Comparison of ENCODE assay signal across 8 cellular contexts in genomic region chr12:10235761-10236631, GRCh38. TPM values are rescaled to one million over a fixed set of nuclear protein-coding genes. Genes with fewer than 3 reads are reported as not detected.
A peak's percentile ranks its signal among the peaks of the same experiment; 100 is the strongest.
DNase-seq lines count a peak whose midpoint lies in the region; ATAC-seq and TF ChIP-seq lines count a peak whose summit lies in the region.

No MANE protein-coding gene starts in this region.

- no peaks in the 10 kb centered on the region for H3K4me1 ChIP-seq in liver (ENCODE audit: control insufficient read depth in 4 of 4, insufficient read depth in 4 of 4, low read length in 3 of 4)
- H3K4me1 ChIP-seq in stomach = no peaks in the 10 kb centered on the region

- H3K27me3 ChIP-seq in liver (ENCODE audit: control insufficient read depth in 4 of 4, insufficient read depth in 4 of 4, low read length in 3 of 4) (no peaks in the 10 kb centered on the region), stomach (no peaks in the 10 kb centered on the region)

- no peaks in the 10 kb centered on the region for H3K4me1 Mint-ChIP-seq in chondrocyte (ENCODE audit: low read depth)

- H3K36me3 ChIP-seq in liver (ENCODE audit: control insufficient read depth in 4 of 4, insufficient read depth in 3 of 4, low read depth in 1 of 4, low read length in 3 of 4) (no peaks in the 10 kb centered on the region), stomach (no peaks in the 10 kb centered on the region)

- TF ChIP-seq CTCF in chondrocyte (IDR thresholded peaks at IDR 0.05) (peak; percentile 97), liver (IDR thresholded peaks at IDR 0.05; ENCODE audit: low read depth, low read length, missing input control) (peak; percentile 85), stomach (IDR thresholded peaks at IDR 0.05) (peak in 5 of 7 experiments; percentile 57 to 91 (median 80))

- no peak overlapping the region for H3K27ac Mint-ChIP-seq in chondrocyte (ENCODE audit: unreplicated experiment)

- no peaks in the 10 kb centered on the region for H3K36me3 Mint-ChIP-seq in chondrocyte (ENCODE audit: low read depth)

- intact Hi-C loops in stomach (cut with DNase I; ENCODE audit: low total_unique reads) = loop anchor here (5.0 kb wide), 1 partner anchor 326 kb away; no protein-coding TSS in a partner anchor

- no peak overlapping the region for H3K9ac ChIP-seq in liver (ENCODE audit: low read depth in 1 of 2, low read length in 2 of 2)

- ATAC-seq in GM21367 (IDR thresholded peaks at IDR 0.05; ENCODE audit: unreplicated experiment) = no peak

- in situ Hi-C loops in G401 (cut with HindIII; ENCODE audit: low sequenced_read_pairs) = no loop called here

- H3K27ac ChIP-seq in liver (ENCODE audit: low read depth in 1 of 2, low read length in 2 of 2) (no peak overlapping the region), stomach (no peak overlapping the region)

- H3K9me3 ChIP-seq in liver (ENCODE audit: control insufficient read depth in 4 of 4, low read length in 3 of 4) = peaks cover 0 to 4% (median 1%) of the 10 kb centered on the region in 4 donors
- peaks cover 0 to 10% (median 6%) of the 10 kb centered on the region in 4 donors for H3K9me3 ChIP-seq in stomach

- TF ChIP-seq RAD21 in liver (IDR thresholded peaks at IDR 0.05) = peak; percentile 86 to 92

- H3K4me3 ChIP-seq in Jurkat, Clone E6-1 (ENCODE audit: low read length) = no peak overlapping the region
- H3K4me3 ChIP-seq in liver (ENCODE audit: low read depth in 1 of 3, low read length in 3 of 3) (no peak overlapping the region), stomach (no peak overlapping the region)

- no peaks in the 10 kb centered on the region for H3K27me3 Mint-ChIP-seq in chondrocyte (ENCODE audit: low read depth)

- TF ChIP-seq EP300 in stomach (IDR thresholded peaks at IDR 0.05) = no peak

- no peak for TF ChIP-seq POLR2A in stomach (IDR thresholded peaks at IDR 0.05)

- no peak overlapping the region for H3K4me3 Mint-ChIP-seq in chondrocyte (ENCODE audit: unreplicated experiment)

- DNase-seq in G401 (ENCODE audit: low spot score) = peak; percentile 57
- DNase-seq in Jurkat, Clone E6-1 (ENCODE audit: low read depth, low spot score) = peak; percentile 45
- peak; percentile 24 for DNase-seq in T-helper 9 cell
- no peak for DNase-seq in chondrocyte (ENCODE audit: low spot score)
- peak; percentile 31 for DNase-seq in stomach
- no peak for DNase-seq in cortex of kidney (lab: John Stamatoyannopoulos, UW)

- peaks cover 9% of the 10 kb centered on the region for H3K9me3 Mint-ChIP-seq in chondrocyte (ENCODE audit: low read depth)

- WGBS in liver = 41% methylated on average over 4 of the region's 4 CpGs
- WGBS in stomach, 5 donors = 33 to 53% (median 49%) methylated on average over 4 of the region's 4 CpGs

TF ChIP-seq in liver, 16 proteins besides CTCF, POLR2A, EP300 and RAD21:
- TF ChIP-seq REST (IDR thresholded peaks at IDR 0.05) = no peak
- no peak for TF ChIP-seq HNF4G (IDR thresholded peaks at IDR 0.05)
- no peak for TF ChIP-seq FOXA2 (IDR thresholded peaks at IDR 0.05)
- no peak for TF ChIP-seq RXRA (IDR thresholded peaks at IDR 0.05)
- TF ChIP-seq HNF4A (conservative IDR thresholded peaks at IDR 0.05) = no peak
- no peak for TF ChIP-seq MAX (IDR thresholded peaks at IDR 0.05)
- no peak for TF ChIP-seq FOXA1 (IDR thresholded peaks at IDR 0.05)
- TF ChIP-seq GABPA (IDR thresholded peaks at IDR 0.05 in 1 of 2, conservative IDR thresholded peaks at IDR 0.05 in 1 of 2) = no peak
- TF ChIP-seq SP1 (IDR thresholded peaks at IDR 0.05) = no peak
TF ChIP-seq in liver: peak in this region for 0.

RNA-seq across cellular contexts. Expression of gene GABARAPL1, which starts 23.3 kb away (rescaled TPM):
- total RNA-seq in G401 (2014; rRNA removed; shearing (Covaris generic)) = 37.6 and 88.9 TPM in 2 replicates
- 12.3 TPM for polyA plus RNA-seq in Jurkat, Clone E6-1 (2012; ENCODE audit: insufficient read depth, insufficient read length)
- total RNA-seq in chondrocyte = 41.6 to 53.0 TPM (median 47.7 TPM) in 3 replicates
- total RNA-seq in liver = 10 to 100 TPM; 50.8 to 55.1 TPM
- 100 to 1,000 TPM in 1 of 2 donors, 10 to 100 TPM in 1; 18.0 to 118 TPM for polyA plus RNA-seq in liver
- 100 to 1,000 TPM in 2 of 5 donors, 10 to 100 TPM in 3; 28.4 to 116 (median 91.0) TPM for total RNA-seq in stomach
- polyA plus RNA-seq in stomach = 100 to 1,000 TPM in 2 of 3 donors, 10 to 100 TPM in 1; 63.5 to 133 (median 126) TPM

RNA-seq across cellular contexts. Expression of gene TMEM52B, which starts 57.2 kb away (rescaled TPM):
- 0.68 TPM in 1 of 2 replicates, not detected in the other for total RNA-seq in G401 (2014; rRNA removed; shearing (Covaris generic))
- not detected for polyA plus RNA-seq in Jurkat, Clone E6-1 (2012; ENCODE audit: insufficient read depth, insufficient read length)
- not detected in 3 replicates for total RNA-seq in chondrocyte
- total RNA-seq in liver = under 1 TPM in 1 of 2 donors, not detected in 1; 0.37 TPM
- not detected for polyA plus RNA-seq in liver
- total RNA-seq in stomach = under 1 TPM in 2 of 5 donors, not detected in 3; 0.14 to 0.89 TPM
- 1 to 10 TPM in 1 of 3 donors, under 1 TPM in 1, not detected in 1; 0.31 to 1.4 TPM for polyA plus RNA-seq in stomach

Comparison
In these comparisons a context has a peak if more than half of its experiments do, and no peak if none do; other contexts are left out.
1. DNase-seq: peak in G401 (single experiment), Jurkat, Clone E6-1 (single experiment), T-helper 9 cell (single experiment) and stomach (single experiment); none in chondrocyte (single experiment) and cortex of kidney (single experiment).
2. Peak in every context shown above with its lines, with median percentiles within 50 percentile points of each other: CTCF ChIP-seq.